In genomic region chr13:27194209-27194608, GRCh38 we compare ENCODE assay signal across 1 cellular context.
TF ChIP-seq lines count a peak whose summit lies in the region.

No MANE protein-coding gene starts in this region.

TF ChIP-seq in HCT116, 20 proteins besides CTCF, POLR2A, EP300 and RAD21 (continued from another document):
- TF ChIP-seq, protein P1, sequence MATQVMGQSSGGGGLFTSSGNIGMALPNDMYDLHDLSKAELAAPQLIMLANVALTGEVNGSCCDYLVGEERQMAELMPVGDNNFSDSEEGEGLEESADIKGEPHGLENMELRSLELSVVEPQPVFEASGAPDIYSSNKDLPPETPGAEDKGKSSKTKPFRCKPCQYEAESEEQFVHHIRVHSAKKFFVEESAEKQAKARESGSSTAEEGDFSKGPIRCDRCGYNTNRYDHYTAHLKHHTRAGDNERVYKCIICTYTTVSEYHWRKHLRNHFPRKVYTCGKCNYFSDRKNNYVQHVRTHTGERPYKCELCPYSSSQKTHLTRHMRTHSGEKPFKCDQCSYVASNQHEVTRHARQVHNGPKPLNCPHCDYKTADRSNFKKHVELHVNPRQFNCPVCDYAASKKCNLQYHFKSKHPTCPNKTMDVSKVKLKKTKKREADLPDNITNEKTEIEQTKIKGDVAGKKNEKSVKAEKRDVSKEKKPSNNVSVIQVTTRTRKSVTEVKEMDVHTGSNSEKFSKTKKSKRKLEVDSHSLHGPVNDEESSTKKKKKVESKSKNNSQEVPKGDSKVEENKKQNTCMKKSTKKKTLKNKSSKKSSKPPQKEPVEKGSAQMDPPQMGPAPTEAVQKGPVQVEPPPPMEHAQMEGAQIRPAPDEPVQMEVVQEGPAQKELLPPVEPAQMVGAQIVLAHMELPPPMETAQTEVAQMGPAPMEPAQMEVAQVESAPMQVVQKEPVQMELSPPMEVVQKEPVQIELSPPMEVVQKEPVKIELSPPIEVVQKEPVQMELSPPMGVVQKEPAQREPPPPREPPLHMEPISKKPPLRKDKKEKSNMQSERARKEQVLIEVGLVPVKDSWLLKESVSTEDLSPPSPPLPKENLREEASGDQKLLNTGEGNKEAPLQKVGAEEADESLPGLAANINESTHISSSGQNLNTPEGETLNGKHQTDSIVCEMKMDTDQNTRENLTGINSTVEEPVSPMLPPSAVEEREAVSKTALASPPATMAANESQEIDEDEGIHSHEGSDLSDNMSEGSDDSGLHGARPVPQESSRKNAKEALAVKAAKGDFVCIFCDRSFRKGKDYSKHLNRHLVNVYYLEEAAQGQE (IDR thresholded peaks at IDR 0.05; ENCODE audit: low read depth), result no peak
- peak; percentile 72 for TF ChIP-seq CEBPB (IDR thresholded peaks at IDR 0.05; ENCODE audit: low read depth)
